ENCODE assay signal across 9 cellular contexts in genomic region chr4:159227984-159228383, GRCh38.
DNase-seq lines count a peak whose midpoint lies in the region; ATAC-seq, FAIRE-seq and TF ChIP-seq lines count a peak whose summit lies in the region.
"Had no signal": no experiment of that assay in that cellular context is flagged by ENCODE, and none has a peak within 500 bp of the region (broad histone marks: within the 10 kb centered on the region; RNA-seq: fewer than 3 reads in every experiment).

No MANE protein-coding gene starts in this region.

- CTCF ChIA-PET in activated CD8-positive, alpha-beta T cell treated with anti-CD3 and anti-CD28 coated beads, Interleukin-2, amount 10 ng/mL, durations not matched to agents 7 days and 5 days (lab: Charles Lee), result interaction anchor here (1.0 kb wide), 1 partner anchor 16 kb away, joined by 4 read pairs; no protein-coding TSS in a partner anchor

- H3K27me3 ChIP-seq in astrocyte (ENCODE audit: insufficient read depth, low read length) (no peaks in the 10 kb centered on the region), right atrium auricular region (no peaks in the 10 kb centered on the region)

- no peaks in the 10 kb centered on the region for H3K36me3 Mint-ChIP-seq in astrocyte (ENCODE audit: low read depth, unreplicated experiment)
- no peaks in the 10 kb centered on the region for H3K36me3 Mint-ChIP-seq in activated CD8-positive, alpha-beta T cell treated with anti-CD3 and anti-CD28 coated beads, Interleukin-2, amount 10 ng/mL, durations not matched to agents 7 days and 5 days (ENCODE audit: low read depth)

- H3K4me3 ChIP-seq in astrocyte (ENCODE audit: insufficient read depth, low read depth, low read length) (peak overlapping the region; percentile 34), right atrium auricular region (peak overlapping the region; percentile 30 to 38)
- H3K4me3 ChIP-seq: GM12878 had no signal

- ATAC-seq in activated CD8-positive, alpha-beta T cell treated with anti-CD3 and anti-CD28 coated beads, Interleukin-2, amount 10 ng/mL, durations not matched to agents 7 days and 5 days, result no peak
- ATAC-seq in HG02678 (IDR thresholded peaks at IDR 0.05; ENCODE audit: unreplicated experiment), result no peak
- ATAC-seq: GM12878 had no signal

- H3K4me3 Mint-ChIP-seq in astrocyte (ENCODE audit: unreplicated experiment), result peak overlapping the region; percentile 67
- no peak overlapping the region for H3K4me3 Mint-ChIP-seq in activated CD8-positive, alpha-beta T cell treated with anti-CD3 and anti-CD28 coated beads, Interleukin-2, amount 10 ng/mL, durations not matched to agents 7 days and 5 days

- peaks cover 37% of the 10 kb centered on the region for H3K4me1 Mint-ChIP-seq in astrocyte (ENCODE audit: low read depth, unreplicated experiment)
- peaks cover 2% of the 10 kb centered on the region for H3K4me1 Mint-ChIP-seq in activated CD8-positive, alpha-beta T cell treated with anti-CD3 and anti-CD28 coated beads, Interleukin-2, amount 10 ng/mL, durations not matched to agents 7 days and 5 days (ENCODE audit: low read depth)

- peak overlapping the region; percentile 90 for H3K27ac Mint-ChIP-seq in astrocyte (ENCODE audit: unreplicated experiment)
- no peak overlapping the region for H3K27ac Mint-ChIP-seq in activated CD8-positive, alpha-beta T cell treated with anti-CD3 and anti-CD28 coated beads, Interleukin-2, amount 10 ng/mL, durations not matched to agents 7 days and 5 days

- peak overlapping the region; percentile 44 for H3K9ac ChIP-seq in astrocyte (ENCODE audit: low read length)

- POLR2A ChIA-PET in activated CD8-positive, alpha-beta T cell treated with anti-CD3 and anti-CD28 coated beads, Interleukin-2, amount 10 ng/mL, durations not matched to agents 7 days and 5 days (lab: Charles Lee), result no interaction called here

- H3K4me1 ChIP-seq in astrocyte (ENCODE audit: insufficient read depth, low read length) (peaks cover 23% of the 10 kb centered on the region), right atrium auricular region (peaks cover 0 to 21% of the 10 kb centered on the region in 2 donors)

- FAIRE-seq in astrocyte (lab: Jason Lieb, UNC), result peak; percentile 5
- FAIRE-seq: GM12878 had no signal

- peak overlapping the region; percentile 80 for H3K4me2 ChIP-seq in astrocyte (ENCODE audit: low read length)

- peak overlapping the region; percentile 76 for H3K27ac ChIP-seq in astrocyte (ENCODE audit: low read depth, low read length)
- peak overlapping the region; percentile 76 to 83 for H3K27ac ChIP-seq in right atrium auricular region

- TF ChIP-seq CTCF in astrocyte (IDR thresholded peaks at IDR 0.05; ENCODE audit: insufficient read depth, low read depth, low read length) (no peak), right atrium auricular region (IDR thresholded peaks at IDR 0.05) (peak in 1 of 2 donors; percentile 20)

- no peaks in the 10 kb centered on the region for H3K27me3 Mint-ChIP-seq in astrocyte (ENCODE audit: low read depth, unreplicated experiment)
- H3K27me3 Mint-ChIP-seq in activated CD8-positive, alpha-beta T cell treated with anti-CD3 and anti-CD28 coated beads, Interleukin-2, amount 10 ng/mL, durations not matched to agents 7 days and 5 days (ENCODE audit: low read depth), result no peaks in the 10 kb centered on the region

- no peak overlapping the region for H2AFZ ChIP-seq in astrocyte (ENCODE audit: low read depth, low read length)

- H4K20me1 ChIP-seq in astrocyte (ENCODE audit: insufficient read depth, low read length), result no peaks in the 10 kb centered on the region

- no peaks in the 10 kb centered on the region for H3K9me3 Mint-ChIP-seq in astrocyte (ENCODE audit: unreplicated experiment)
- no peaks in the 10 kb centered on the region for H3K9me3 Mint-ChIP-seq in activated CD8-positive, alpha-beta T cell treated with anti-CD3 and anti-CD28 coated beads, Interleukin-2, amount 10 ng/mL, durations not matched to agents 7 days and 5 days (ENCODE audit: insufficient read depth)

- H3K79me2 ChIP-seq in astrocyte (ENCODE audit: insufficient read depth, low read length), result peaks cover 78% of the 10 kb centered on the region

- H3K36me3 ChIP-seq in astrocyte (ENCODE audit: insufficient read depth, low read length) (no peaks in the 10 kb centered on the region), right atrium auricular region (no peaks in the 10 kb centered on the region)

- peak; percentile 85 for DNase-seq in ELR (ENCODE audit: low read depth)
- peak; percentile 94 for DNase-seq in astrocyte (ENCODE audit: low read depth)
- peak; percentile 89 for DNase-seq in right atrium auricular region (ENCODE audit: low spot score)
- DNase-seq in pulmonary artery endothelial cell (ENCODE audit: low read depth, low spot score), result peak; percentile 85
- DNase-seq in AML-193 (lab: John Stamatoyannopoulos, UW), result no peak
- no peak for DNase-seq in activated CD8-positive, alpha-beta T cell treated with anti-CD3 and anti-CD28 coated beads, Interleukin-2, amount 10 ng/mL, durations not matched to agents 7 days and 5 days
- DNase-seq in effector CD4-positive, alpha-beta T cell, result no peak

- H3K9me3 ChIP-seq in astrocyte (ENCODE audit: insufficient read depth, low read depth, low read length), result no peaks in the 10 kb centered on the region
- H3K9me3 ChIP-seq in right atrium auricular region, result no peaks in the 10 kb centered on the region

Comparison
In these comparisons a context has a peak if more than half of its experiments do, and no peak if none do; other contexts are left out.
1. DNase-seq: peak in ELR (single experiment), astrocyte (single experiment), right atrium auricular region (single experiment) and pulmonary artery endothelial cell (single experiment); none in AML-193 (0 of 2), activated CD8-positive, alpha-beta T cell treated with anti-CD3 and anti-CD28 coated beads, Interleukin-2, amount 10 ng/mL, durations not matched to agents 7 days and 5 days (single experiment) and effector CD4-positive, alpha-beta T cell (single experiment).